25 cellular contexts compared by ENCODE assay signal in the genomic region with DNA sequence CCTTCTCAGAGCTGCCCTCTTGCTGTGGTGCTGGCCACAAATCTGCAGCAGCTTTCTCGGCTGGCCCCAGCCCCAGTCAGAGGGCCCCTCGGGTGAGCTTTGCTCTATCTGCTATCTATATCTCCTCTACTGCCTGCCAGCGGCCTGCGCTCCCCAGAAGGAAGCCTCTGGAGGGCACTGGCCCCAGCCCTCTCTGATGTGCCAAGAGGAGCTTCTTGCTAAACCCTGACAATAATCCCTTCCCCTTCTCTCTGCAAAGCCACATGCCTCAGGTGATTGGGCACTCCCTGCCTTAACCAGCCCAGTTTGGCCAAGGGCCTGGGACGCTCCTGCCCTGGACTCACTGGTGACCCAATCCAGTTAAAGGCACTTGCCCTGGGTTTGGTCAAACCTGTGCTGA. TPM values are rescaled to one million over a fixed set of nuclear protein-coding genes. Genes with fewer than 3 reads are reported as not detected.
"Had no signal": no experiment of that assay in that cellular context is flagged by ENCODE, and none has a peak within 500 bp of the region (broad histone marks: within the 10 kb centered on the region; RNA-seq: fewer than 3 reads in every experiment).

No MANE protein-coding gene starts in this region.

- H3K9me3 Mint-ChIP-seq: activated naive CD4-positive, alpha-beta T cell treated with anti-CD3 and anti-CD28 coated beads, Interleukin-2, amount 50 U/mL, for 72 hours; brain; central memory CD8-positive, alpha-beta T cell; effector memory CD8-positive, alpha-beta T cell; memory B cell; naive thymus-derived CD4-positive, alpha-beta T cell; stimulated activated naive CD8-positive, alpha-beta T cell treated with anti-CD3 and anti-CD28 coated beads, Interleukin-15, Interleukin-2, amounts not matched to agents 100 ng/mL and 50 ng/mL, for 24 hours; WTC11 had no signal

- H3K27me3 Mint-ChIP-seq: stimulated activated naive CD8-positive, alpha-beta T cell treated with anti-CD3 and anti-CD28 coated beads, Interleukin-15, Interleukin-2, amounts not matched to agents 100 ng/mL and 50 ng/mL, for 24 hours had no signal

- H3K4me3 Mint-ChIP-seq: brain; central memory CD8-positive, alpha-beta T cell; effector memory CD8-positive, alpha-beta T cell; memory B cell; naive thymus-derived CD4-positive, alpha-beta T cell; stimulated activated naive CD8-positive, alpha-beta T cell treated with anti-CD3 and anti-CD28 coated beads, Interleukin-15, Interleukin-2, amounts not matched to agents 100 ng/mL and 50 ng/mL, for 24 hours; WTC11 had no signal

- H3K36me3 Mint-ChIP-seq: activated naive CD4-positive, alpha-beta T cell treated with anti-CD3 and anti-CD28 coated beads, Interleukin-2, amount 50 U/mL, for 72 hours; memory B cell; naive thymus-derived CD4-positive, alpha-beta T cell; WTC11 had no signal

- ATAC-seq: activated naive CD4-positive, alpha-beta T cell treated with anti-CD3 and anti-CD28 coated beads, Interleukin-2, amount 50 U/mL, for 72 hours; effector memory CD8-positive, alpha-beta T cell; gastroesophageal sphincter; naive thymus-derived CD4-positive, alpha-beta T cell; pancreas; right cardiac atrium; WTC11 had no signal

- H3K4me1 Mint-ChIP-seq: central memory CD8-positive, alpha-beta T cell; memory B cell; naive thymus-derived CD4-positive, alpha-beta T cell; WTC11 had no signal

- H3K27ac Mint-ChIP-seq: memory B cell; naive thymus-derived CD4-positive, alpha-beta T cell; stimulated activated naive CD8-positive, alpha-beta T cell treated with anti-CD3 and anti-CD28 coated beads, Interleukin-15, Interleukin-2, amounts not matched to agents 100 ng/mL and 50 ng/mL, for 24 hours; WTC11 had no signal

- DNase-seq: activated T-cell treated with anti-CD3 and anti-CD28 coated beads, Interleukin-2, amount 50 U/mL, for 1 hour; aorta; colonic mucosa; dorsolateral prefrontal cortex; effector memory CD8-positive, alpha-beta T cell; esophagus squamous epithelium; head of caudate nucleus; hypothalamus; naive thymus-derived CD4-positive, alpha-beta T cell; right cardiac atrium; stimulated activated CD4-positive, alpha-beta T cell treated with anti-CD3 and anti-CD28 coated beads, Interleukin-1b, Interleukin-23, amount 100 ng/mL, for 48 hours; substantia nigra; T-helper 9 cell; thyroid gland had no signal

RNA-seq across cellular contexts. Expression of gene CAMK2A, which starts 42.7 kb away (rescaled TPM):
- total RNA-seq: activated naive CD4-positive, alpha-beta T cell treated with anti-CD3 and anti-CD28 coated beads, Interleukin-2, amount 50 U/mL, for 72 hours; naive thymus-derived CD4-positive, alpha-beta T cell; pulmonary artery endothelial cell; T-helper 1 cell treated with Interleukin-12 subunit alpha and Interleukin-12 subunit beta and Interleukin-4 antibody, amounts not matched to agents 30 ng/mL and 1 ng/mL, for 36 hours; thyroid gland had no signal

RNA-seq across cellular contexts. Expression of gene ARSI, which starts 55.9 kb away (rescaled TPM):
- total RNA-seq: activated naive CD4-positive, alpha-beta T cell treated with anti-CD3 and anti-CD28 coated beads, Interleukin-2, amount 50 U/mL, for 72 hours; pulmonary artery endothelial cell; T-helper 1 cell treated with Interleukin-12 subunit alpha and Interleukin-12 subunit beta and Interleukin-4 antibody, amounts not matched to agents 30 ng/mL and 1 ng/mL, for 36 hours had no signal

RNA-seq across cellular contexts. Expression of gene SLC6A7, which starts 57.0 kb away (rescaled TPM):
- total RNA-seq: activated naive CD4-positive, alpha-beta T cell treated with anti-CD3 and anti-CD28 coated beads, Interleukin-2, amount 50 U/mL, for 72 hours; aorta; esophagus squamous epithelium; gastroesophageal sphincter; mucosa of gallbladder; naive thymus-derived CD4-positive, alpha-beta T cell; pancreas; pulmonary artery endothelial cell; right cardiac atrium; T-helper 1 cell treated with Interleukin-12 subunit alpha and Interleukin-12 subunit beta and Interleukin-4 antibody, amounts not matched to agents 30 ng/mL and 1 ng/mL, for 36 hours; thyroid gland had no signal
